ENCODE assay signal across 1 cellular context in genomic region chr1:53899206-53899628, GRCh38.
TF ChIP-seq lines count a peak whose summit lies in the region.

No MANE protein-coding gene starts in this region.

TF ChIP-seq in HepG2, 621 proteins besides CTCF, POLR2A, EP300 and RAD21 (continued from another document and continues in another):
- TF ChIP-seq PRDM15 (CRISPR knock-in tag; IDR thresholded peaks at IDR 0.05) (no peak), ZNF232 (CRISPR knock-in tag; IDR thresholded peaks at IDR 0.05; ENCODE audit: borderline replicate concordance) (no peak), KDM2A (CRISPR knock-in tag; IDR thresholded peaks at IDR 0.05; ENCODE audit: borderline replicate concordance, low read depth) (no peak), ZNF382 (CRISPR knock-in tag; IDR thresholded peaks at IDR 0.05; ENCODE audit: borderline replicate concordance) (no peak), MXD4 (CRISPR knock-in tag; IDR thresholded peaks at IDR 0.05) (no peak), ZNF563 (CRISPR knock-in tag; IDR thresholded peaks at IDR 0.05) (no peak), ZNF460 (CRISPR knock-in tag; IDR thresholded peaks at IDR 0.05; ENCODE audit: borderline replicate concordance) (no peak), ATF2 (CRISPR knock-in tag; IDR thresholded peaks at IDR 0.05) (no peak), ZBTB49 (CRISPR knock-in tag; IDR thresholded peaks at IDR 0.05; ENCODE audit: borderline replicate concordance) (no peak), ZNF619 (CRISPR knock-in tag; IDR thresholded peaks at IDR 0.05) (no peak), CEBPB (IDR thresholded peaks at IDR 0.05; ENCODE audit: borderline replicate concordance, low read depth, low read length) (no peak), SMYD3 (CRISPR knock-in tag; IDR thresholded peaks at IDR 0.05) (no peak), ZNF597 (CRISPR knock-in tag; IDR thresholded peaks at IDR 0.05) (no peak), ZNF589 (CRISPR knock-in tag; conservative IDR thresholded peaks at IDR 0.05) (peak; percentile 37; the same call in 1 of the 2 replicates), SRSF9 (IDR thresholded peaks at IDR 0.05; ENCODE audit: borderline replicate concordance, insufficient read depth, low read depth, low read length, poor library complexity, severe bottlenecking) (no peak), DPF2 (CRISPR knock-in tag; IDR thresholded peaks at IDR 0.05; ENCODE audit: borderline replicate concordance, low read depth) (no peak), NFKBIZ (CRISPR knock-in tag; IDR thresholded peaks at IDR 0.05) (no peak), SKIL (CRISPR knock-in tag; IDR thresholded peaks at IDR 0.05; ENCODE audit: borderline replicate concordance) (no peak), ZNF430 (CRISPR knock-in tag; IDR thresholded peaks at IDR 0.05) (no peak), ZNF264 (CRISPR knock-in tag; IDR thresholded peaks at IDR 0.05) (no peak), FOXA3 (CRISPR knock-in tag; IDR thresholded peaks at IDR 0.05) (peak; percentile 62), TIGD3 (CRISPR knock-in tag; IDR thresholded peaks at IDR 0.05; ENCODE audit: borderline replicate concordance) (no peak), PITX1 (CRISPR knock-in tag; IDR thresholded peaks at IDR 0.05) (no peak), TEAD2 (CRISPR knock-in tag; IDR thresholded peaks at IDR 0.05) (no peak), ZNF441 (CRISPR knock-in tag; IDR thresholded peaks at IDR 0.05; ENCODE audit: borderline replicate concordance) (no peak), HDAC1 (CRISPR knock-in tag; IDR thresholded peaks at IDR 0.05) (no peak), ZNF746 (CRISPR knock-in tag; IDR thresholded peaks at IDR 0.05) (no peak), RFX5 (IDR thresholded peaks at IDR 0.05; ENCODE audit: low read depth, low read length) (no peak), MYC (CRISPR knock-in tag; IDR thresholded peaks at IDR 0.05; ENCODE audit: borderline replicate concordance) (no peak; the same call in 1 of the 2 replicates), BCLAF1 (IDR thresholded peaks at IDR 0.05) (no peak), ZC3H4 (CRISPR knock-in tag; IDR thresholded peaks at IDR 0.05; ENCODE audit: borderline replicate concordance) (no peak), KLF16 (CRISPR knock-in tag; IDR thresholded peaks at IDR 0.05) (no peak), TBX2 (CRISPR knock-in tag; IDR thresholded peaks at IDR 0.05; ENCODE audit: borderline replicate concordance) (peak; percentile 46; the same call in 1 of the 2 replicates), ESRRA (CRISPR knock-in tag; IDR thresholded peaks at IDR 0.05; ENCODE audit: low read depth) (no peak), UBTF (CRISPR knock-in tag; IDR thresholded peaks at IDR 0.05) (no peak), ETS1 (CRISPR knock-in tag; IDR thresholded peaks at IDR 0.05) (no peak), ZFP41 (CRISPR knock-in tag; IDR thresholded peaks at IDR 0.05; ENCODE audit: borderline replicate concordance) (no peak), POGZ (CRISPR knock-in tag; IDR thresholded peaks at IDR 0.05) (no peak), ZBTB20 (CRISPR knock-in tag; IDR thresholded peaks at IDR 0.05; ENCODE audit: borderline replicate concordance, low read depth) (no peak), ZNF766 (CRISPR knock-in tag; IDR thresholded peaks at IDR 0.05; ENCODE audit: borderline replicate concordance) (no peak), CCDC6 (CRISPR knock-in tag; IDR thresholded peaks at IDR 0.05) (no peak), ZBTB39 (CRISPR knock-in tag; IDR thresholded peaks at IDR 0.05) (no peak)
